Comparison of ENCODE assay signal across 20 cellular contexts in the genomic region with DNA sequence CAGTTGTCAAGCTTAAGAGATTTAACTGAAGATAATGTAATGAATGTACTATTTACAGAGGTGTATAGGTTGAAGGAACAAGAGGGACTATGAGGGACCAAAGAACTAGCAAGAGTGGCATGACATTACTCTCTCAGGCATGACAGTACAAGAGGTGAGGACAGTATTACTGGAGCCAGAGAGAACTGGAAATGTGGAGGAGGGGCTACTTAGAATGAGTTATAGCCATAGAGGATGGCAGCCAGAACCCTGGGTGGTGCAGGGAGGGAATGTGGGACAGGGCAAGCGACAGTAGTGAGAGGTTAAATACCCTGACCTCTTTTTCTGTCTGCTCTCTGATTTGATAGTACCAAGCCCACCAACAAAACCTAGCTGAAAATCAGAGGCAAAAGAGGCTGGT.
A peak's percentile ranks its signal among the peaks of the same experiment; 100 is the strongest.
DNase-seq lines count a peak whose midpoint lies in the region; FAIRE-seq and TF ChIP-seq lines count a peak whose summit lies in the region.
"Had no signal": no experiment of that assay in that cellular context is flagged by ENCODE, and none has a peak within 500 bp of the region (broad histone marks: within the 10 kb centered on the region; RNA-seq: fewer than 3 reads in every experiment).

No MANE protein-coding gene starts in this region.

- H4K20me1 ChIP-seq in keratinocyte (ENCODE audit: control insufficient read depth, extremely low read depth, insufficient read depth, low read length): no peaks in the 10 kb centered on the region

- no peaks in the 10 kb centered on the region for H3K9me1 ChIP-seq in keratinocyte (ENCODE audit: control insufficient read depth, extremely low read depth, insufficient read depth, low read length)

- H3K9ac ChIP-seq in keratinocyte (ENCODE audit: control insufficient read depth, extremely low read depth, insufficient read depth, low read length): no peak overlapping the region
- H3K9ac ChIP-seq in subcutaneous abdominal adipose tissue (ENCODE audit: low read length in 5 of 5): no peak overlapping the region

- peaks cover 0 to 3% (median 0%) of the 10 kb centered on the region in 8 donors for H3K9me3 Mint-ChIP-seq in CD4-positive, alpha-beta memory T cell

- H3K79me2 ChIP-seq in keratinocyte (ENCODE audit: control insufficient read depth, insufficient read depth, low read length): no peaks in the 10 kb centered on the region

- DNase-seq in NCI-H82 (lab: John Stamatoyannopoulos, UW) (peak; percentile 39), NCI-H82 treated with DMSO at 0.1 percent for 48 hours (lab: John Stamatoyannopoulos, UW; ENCODE audit: unreplicated experiment) (no peak), NCI-H510A (lab: John Stamatoyannopoulos, UW) (peak; percentile 44), keratinocyte (ENCODE audit: low read depth, low spot score) (no peak), NCI-H2107 treated with DMSO at 0.1 percent for 48 hours (lab: John Stamatoyannopoulos, UW; ENCODE audit: unreplicated experiment) (no peak), activated gamma-delta T cell treated with Interleukin-2 at 50 U/mL for 16 hours (no peak)
- DNase-seq in CD4-positive, alpha-beta memory T cell: no peak
- DNase-seq: MG63, NCI-H1694 treated with DMSO at 0.1 percent for 48 hours, NCI-H2171 treated with DMSO at 0.1 percent for 48 hours, NCI-H446, NCI-H69, PC-9, RPMI8226, SHP77, SW 1271 had no signal

- no peak overlapping the region for H3K4me3 ChIP-seq in keratinocyte (ENCODE audit: control insufficient read depth in 2 of 3, extremely low read depth in 1 of 3, insufficient read depth in 2 of 3, low read depth in 1 of 3, low read length in 3 of 3)
- H3K4me3 ChIP-seq in subcutaneous abdominal adipose tissue (ENCODE audit: low read depth in 1 of 5, low read length in 5 of 5): no peak overlapping the region
- H3K4me3 ChIP-seq in CD4-positive, alpha-beta memory T cell (ENCODE audit: low read length in 2 of 2): no peak overlapping the region
- H3K4me3 ChIP-seq: MG63, PC-9, SK-N-MC had no signal

- CTCF ChIA-PET in CD4-positive, alpha-beta memory T cell (lab: Charles Lee; ENCODE audit: partially characterized antibody): no interaction called here

- H3K9me3 ChIP-seq in keratinocyte (ENCODE audit: control insufficient read depth, low read depth, low read length) (no peaks in the 10 kb centered on the region), subcutaneous abdominal adipose tissue (ENCODE audit: control insufficient read depth in 5 of 5, low read length in 5 of 5) (no peaks in the 10 kb centered on the region)
- no peaks in the 10 kb centered on the region for H3K9me3 ChIP-seq in CD4-positive, alpha-beta memory T cell (ENCODE audit: control insufficient read depth in 1 of 2, low read length in 2 of 2)
- H3K9me3 ChIP-seq: MG63 had no signal

- FAIRE-seq in keratinocyte (lab: Jason Lieb, UNC): no peak
- FAIRE-seq: A204.1 had no signal

- dilution Hi-C loops in keratinocyte (cut with MboI; ENCODE audit: extremely low pct_ligation_motif_present, low sequenced_read_pairs): no loop called here

- H3K36me3 Mint-ChIP-seq in CD4-positive, alpha-beta memory T cell: no peaks in the 10 kb centered on the region

- no peak overlapping the region for H3K4me3 Mint-ChIP-seq in CD4-positive, alpha-beta memory T cell

- H3K4me1 ChIP-seq in keratinocyte (ENCODE audit: control insufficient read depth, extremely low read depth, insufficient read depth, low read length): no peaks in the 10 kb centered on the region
- peaks cover 0 to 6% (median 0%) of the 10 kb centered on the region in 5 donors for H3K4me1 ChIP-seq in subcutaneous abdominal adipose tissue (ENCODE audit: control insufficient read depth in 5 of 5, insufficient read depth in 5 of 5, low read length in 5 of 5)
- H3K4me1 ChIP-seq in CD4-positive, alpha-beta memory T cell (ENCODE audit: insufficient read depth, low read length): no peaks in the 10 kb centered on the region

- no peak overlapping the region for H3K4me2 ChIP-seq in keratinocyte (ENCODE audit: control insufficient read depth, extremely low read depth, insufficient read depth, low read depth, low read length)
- H3K4me2 ChIP-seq: PC-9 had no signal

- peak overlapping the region; percentile 23 for H2AFZ ChIP-seq in keratinocyte (ENCODE audit: control insufficient read depth, low read length)
- H2AFZ ChIP-seq: PC-9 had no signal

- H3K27ac ChIP-seq in keratinocyte (ENCODE audit: control insufficient read depth, insufficient read depth, low read length) (no peak overlapping the region), subcutaneous abdominal adipose tissue (ENCODE audit: low read depth, low read length) (peak overlapping the region; percentile 7)
- H3K27ac ChIP-seq in CD4-positive, alpha-beta memory T cell (ENCODE audit: low read depth, low read length): no peak overlapping the region
- H3K27ac ChIP-seq: C4-2B, PC-9, SK-N-MC had no signal

- no peaks in the 10 kb centered on the region for H3K4me1 Mint-ChIP-seq in CD4-positive, alpha-beta memory T cell

- no peak for TF ChIP-seq CTCF in keratinocyte (optimal IDR thresholded peaks at IDR 0.05 in 1 of 3, IDR thresholded peaks at IDR 0.05 in 1 of 3, conservative IDR thresholded peaks at IDR 0.05 in 1 of 3; ENCODE audit: extremely low read depth in 1 of 3, insufficient read depth in 2 of 3, low read length in 3 of 3)

- H3K27me3 ChIP-seq in keratinocyte (ENCODE audit: control insufficient read depth, extremely low read depth, insufficient read depth, low read length): no peaks in the 10 kb centered on the region
- H3K27me3 ChIP-seq in subcutaneous abdominal adipose tissue (ENCODE audit: control insufficient read depth in 5 of 5, insufficient read depth in 4 of 5, low read length in 5 of 5): no peaks in the 10 kb centered on the region
- H3K27me3 ChIP-seq in CD4-positive, alpha-beta memory T cell (ENCODE audit: insufficient read depth, low read length): no peaks in the 10 kb centered on the region
- H3K27me3 ChIP-seq: MG63 had no signal

- H3K36me3 ChIP-seq in keratinocyte (ENCODE audit: control insufficient read depth in 2 of 2, extremely low read depth in 1 of 2, insufficient read depth in 2 of 2, low read length in 2 of 2): no peaks in the 10 kb centered on the region
- H3K36me3 ChIP-seq in subcutaneous abdominal adipose tissue (ENCODE audit: control insufficient read depth in 5 of 5, insufficient read depth in 5 of 5, low read length in 5 of 5): peaks cover 0 to 10% (median 0%) of the 10 kb centered on the region in 5 donors
- H3K36me3 ChIP-seq in CD4-positive, alpha-beta memory T cell (ENCODE audit: insufficient read depth, low read length): no peaks in the 10 kb centered on the region
- H3K36me3 ChIP-seq: MG63 had no signal

- H3K27ac Mint-ChIP-seq in CD4-positive, alpha-beta memory T cell: no peak overlapping the region

- POLR2A ChIA-PET in CD4-positive, alpha-beta memory T cell (lab: Charles Lee; ENCODE audit: partially characterized antibody): no interaction called here

- intact Hi-C loops in CD4-positive, alpha-beta memory T cell (cut with micrococcal nuclease): no loop called here

- H3K27me3 Mint-ChIP-seq in CD4-positive, alpha-beta memory T cell: peaks cover 0 to 2% of the 10 kb centered on the region in 2 donors

Comparison
In these comparisons a context has a peak if more than half of its experiments do, and no peak if none do; other contexts are left out.
1. DNase-seq: peak in NCI-H82 (single experiment) and NCI-H510A (single experiment); none in NCI-H82 treated with DMSO at 0.1 percent for 48 hours (single experiment), keratinocyte (single experiment), CD4-positive, alpha-beta memory T cell (0 of 5), NCI-H2107 treated with DMSO at 0.1 percent for 48 hours (single experiment) and activated gamma-delta T cell treated with Interleukin-2 at 50 U/mL for 16 hours (single experiment).